ENCODE assay signal across 1 cellular context in genomic region chr20:62065669-62066338, GRCh38.
TF ChIP-seq lines count a peak whose summit lies in the region.

Gene TAF4, minus strand, starts transcription at chr20:62065881. Its CDS starts 71 bp downstream, at chr20:62065810.

TF ChIP-seq in HepG2, 621 proteins besides CTCF, POLR2A, EP300 and RAD21 (continued from another document and continues in another):
- 0 out of 2 replicates have a peak, but pooled peaks have one; percentile 7 for TF ChIP-seq AFF4 (CRISPR knock-in tag; IDR thresholded peaks at IDR 0.05)
- TF ChIP-seq POLR2G (IDR thresholded peaks at IDR 0.05; ENCODE audit: low read depth, low read length), result peak; percentile 93
- no peak for TF ChIP-seq PAWR (CRISPR knock-in tag; IDR thresholded peaks at IDR 0.05; ENCODE audit: borderline replicate concordance)
- no peak for TF ChIP-seq USF2 (IDR thresholded peaks at IDR 0.05; ENCODE audit: low read depth, low read length)
- no peak for TF ChIP-seq USF2 (CRISPR knock-in tag; IDR thresholded peaks at IDR 0.05; ENCODE audit: borderline replicate concordance)
- 0 out of 2 replicates have a peak, but pooled peaks have one; percentile 44 for TF ChIP-seq ZNF234 (CRISPR knock-in tag; conservative IDR thresholded peaks at IDR 0.05)
- peak; percentile 72; the same call in 1 of the 2 replicates for TF ChIP-seq HOXA3 (CRISPR knock-in tag; IDR thresholded peaks at IDR 0.05)
- TF ChIP-seq HMG20B (CRISPR knock-in tag; conservative IDR thresholded peaks at IDR 0.05), result no peak
- TF ChIP-seq ATM (IDR thresholded peaks at IDR 0.05; ENCODE audit: borderline replicate concordance), result no peak
- TF ChIP-seq CHD2 (IDR thresholded peaks at IDR 0.05; ENCODE audit: low read depth, low read length), result no peak
- TF ChIP-seq ZBTB42 (CRISPR knock-in tag; IDR thresholded peaks at IDR 0.05), result no peak
- peak; percentile 49; the same call in 1 of the 3 replicates for TF ChIP-seq MXI1 (IDR thresholded peaks at IDR 0.05; ENCODE audit: borderline replicate concordance, low read depth, low read length)
- no peak for TF ChIP-seq ZNF816 (CRISPR knock-in tag; IDR thresholded peaks at IDR 0.05; ENCODE audit: borderline replicate concordance)
- TF ChIP-seq IKZF4 (CRISPR knock-in tag; IDR thresholded peaks at IDR 0.05; ENCODE audit: borderline replicate concordance, low read depth, not compliant biosample characterization), result peak; percentile 63
- TF ChIP-seq ZSCAN20 (CRISPR knock-in tag; IDR thresholded peaks at IDR 0.05; ENCODE audit: borderline replicate concordance), result 0 out of 2 replicates have a peak, but pooled peaks have one; percentile 59
- TF ChIP-seq GTF3A (CRISPR knock-in tag; conservative IDR thresholded peaks at IDR 0.05), result no peak
- TF ChIP-seq BCLAF1 (IDR thresholded peaks at IDR 0.05), result no peak
- TF ChIP-seq ATF7-NPFF (CRISPR knock-in tag; IDR thresholded peaks at IDR 0.05; ENCODE audit: low read depth), result peak; percentile 89; the same call in 1 of the 2 replicates
- no peak for TF ChIP-seq ATF2 (CRISPR knock-in tag; IDR thresholded peaks at IDR 0.05)
- no peak for TF ChIP-seq ZNF431 (CRISPR knock-in tag; IDR thresholded peaks at IDR 0.05; ENCODE audit: borderline replicate concordance, low read depth)
- no peak for TF ChIP-seq ZNF552 (CRISPR knock-in tag; IDR thresholded peaks at IDR 0.05; ENCODE audit: borderline replicate concordance)
- TF ChIP-seq NFYC (CRISPR knock-in tag; IDR thresholded peaks at IDR 0.05), result 0 out of 2 replicates have a peak, but pooled peaks have one; percentile 29
- TF ChIP-seq TAF1 (CRISPR knock-in tag; IDR thresholded peaks at IDR 0.05), result peak; percentile 84
- no peak; the same call in 1 of the 2 replicates for TF ChIP-seq NR0B2 (CRISPR knock-in tag; IDR thresholded peaks at IDR 0.05)
- no peak; the same call in 1 of the 2 replicates for TF ChIP-seq ISX (CRISPR knock-in tag; conservative IDR thresholded peaks at IDR 0.05)
- TF ChIP-seq ZNF230 (CRISPR knock-in tag; IDR thresholded peaks at IDR 0.05), result no peak
- peak; percentile 49; the same call in 1 of the 2 replicates for TF ChIP-seq ZNF746 (CRISPR knock-in tag; IDR thresholded peaks at IDR 0.05)
- peak; percentile 5; the same call in 1 of the 2 replicates for TF ChIP-seq ZNF724P (CRISPR knock-in tag; IDR thresholded peaks at IDR 0.05; ENCODE audit: borderline replicate concordance)
- peak; percentile 76 for TF ChIP-seq PHF8 (CRISPR knock-in tag; IDR thresholded peaks at IDR 0.05)
- 0 out of 2 replicates have a peak, but pooled peaks have one; percentile 7 for TF ChIP-seq MEIS1 (CRISPR knock-in tag; IDR thresholded peaks at IDR 0.05; ENCODE audit: borderline replicate concordance)
- peak; percentile 31 for TF ChIP-seq NR2C2 (CRISPR knock-in tag; IDR thresholded peaks at IDR 0.05; ENCODE audit: borderline replicate concordance)
- TF ChIP-seq EZH2 (conservative IDR thresholded peaks at IDR 0.05; ENCODE audit: low read depth, low read length), result no peak
- no peak for TF ChIP-seq KAT2B (IDR thresholded peaks at IDR 0.05; ENCODE audit: borderline replicate concordance, low read depth, low read length)
- TF ChIP-seq THAP11 (CRISPR knock-in tag; IDR thresholded peaks at IDR 0.05), result peak; percentile 35; the same call in 1 of the 2 replicates
- peak; percentile 41; the same call in 1 of the 2 replicates for TF ChIP-seq ZNF790 (CRISPR knock-in tag; IDR thresholded peaks at IDR 0.05; ENCODE audit: borderline replicate concordance)
- no peak for TF ChIP-seq ZHX2 (IDR thresholded peaks at IDR 0.05; ENCODE audit: low read depth)
- TF ChIP-seq ZHX2 (CRISPR knock-in tag; IDR thresholded peaks at IDR 0.05; ENCODE audit: borderline replicate concordance), result 0 out of 2 replicates have a peak, but pooled peaks have one; percentile 21
- TF ChIP-seq ZHX1 (CRISPR knock-in tag; IDR thresholded peaks at IDR 0.05; ENCODE audit: low read depth), result peak; percentile 48; the same call in 1 of the 2 replicates
- TF ChIP-seq BCL6 (CRISPR knock-in tag; IDR thresholded peaks at IDR 0.05), result peak; percentile 46; the same call in 1 of the 2 replicates
- no peak for TF ChIP-seq ZNF33A (CRISPR knock-in tag; IDR thresholded peaks at IDR 0.05; ENCODE audit: borderline replicate concordance)
- TF ChIP-seq DNMT1 (CRISPR knock-in tag; IDR thresholded peaks at IDR 0.05), result 0 out of 2 replicates have a peak, but pooled peaks have one; percentile 40
- peak; percentile 88 for TF ChIP-seq HNRNPH1 (optimal IDR thresholded peaks at IDR 0.05; ENCODE audit: low read depth, low read length)
- TF ChIP-seq SAP130 (CRISPR knock-in tag; IDR thresholded peaks at IDR 0.05; ENCODE audit: low read depth), result peak; percentile 77
- TF ChIP-seq ZNF776 (CRISPR knock-in tag; IDR thresholded peaks at IDR 0.05), result no peak; the same call in 1 of the 2 replicates
